9 cellular contexts compared by ENCODE assay signal in genomic region chr13:26759907-26760834, GRCh38. TPM values are rescaled to one million over a fixed set of nuclear protein-coding genes. Genes with fewer than 3 reads are reported as not detected.
DNase-seq lines count a peak whose midpoint lies in the region; ATAC-seq and TF ChIP-seq lines count a peak whose summit lies in the region.
"Had no signal": no experiment of that assay in that cellular context is flagged by ENCODE, and none has a peak within 500 bp of the region (broad histone marks: within the 10 kb centered on the region; RNA-seq: fewer than 3 reads in every experiment).

A gene with protein sequence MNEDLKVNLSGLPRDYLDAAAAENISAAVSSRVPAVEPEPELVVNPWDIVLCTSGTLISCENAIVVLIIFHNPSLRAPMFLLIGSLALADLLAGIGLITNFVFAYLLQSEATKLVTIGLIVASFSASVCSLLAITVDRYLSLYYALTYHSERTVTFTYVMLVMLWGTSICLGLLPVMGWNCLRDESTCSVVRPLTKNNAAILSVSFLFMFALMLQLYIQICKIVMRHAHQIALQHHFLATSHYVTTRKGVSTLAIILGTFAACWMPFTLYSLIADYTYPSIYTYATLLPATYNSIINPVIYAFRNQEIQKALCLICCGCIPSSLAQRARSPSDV (minus strand): TSS chr13:26760786. CDS start chr13:26759827, 959 bp downstream.

- H2AFZ ChIP-seq in H9 (ENCODE audit: low read length): no peak within 1 kb of the TSS

- H3K4ac ChIP-seq in H9 (ENCODE audit: low read depth, low read length): no peak within 1 kb of the TSS

- peaks cover 6% of the 10 kb centered on the region for H3K23me2 ChIP-seq in H9 (ENCODE audit: insufficient read length, low read depth, low read length, poor library complexity, severe bottlenecking)

- no peak within 1 kb of the TSS for H3K14ac ChIP-seq in H9 (ENCODE audit: insufficient read depth, low read length)

- no peak within 1 kb of the TSS for H3K18ac ChIP-seq in H9 (ENCODE audit: insufficient read length, low read depth, low read length)

- DNase-seq in H9 (no peak), globus pallidus (ENCODE audit: low spot score) (peak; percentile 13), skeletal muscle cell (ENCODE audit: low read depth) (no peak), epidermal melanocyte (ENCODE audit: insufficient read length, low spot score) (no peak)
- no peak for DNase-seq in activated CD4-positive, alpha-beta T cell treated with anti-CD3 and anti-CD28 coated beads, Interleukin-2, amount 50 U/mL, for 1 hour

- no peak for TF ChIP-seq CTCF in H9 (conservative IDR thresholded peaks at IDR 0.05)

- H4K8ac ChIP-seq in H9 (replicated peaks; ENCODE audit: insufficient read length, low read depth, low read length): no peak within 1 kb of the TSS

- no peak within 1 kb of the TSS for H2BK120ac ChIP-seq in H9 (ENCODE audit: low read depth, low read length, poor library complexity, severe bottlenecking)

- no peaks in the 10 kb centered on the region for H3K4me1 ChIP-seq in H9 (ENCODE audit: insufficient read depth, low read length)

- H3K9me3 Mint-ChIP-seq in H9: no peaks in the 10 kb centered on the region; a peak in 1 of 5 replicates

- no peak within 1 kb of the TSS for H3K27ac ChIP-seq in H9 (ENCODE audit: insufficient read length, low read depth, low read length)

- H2BK5ac ChIP-seq in H9 (ENCODE audit: insufficient read length, low read length): no peak within 1 kb of the TSS

- no peaks in the 10 kb centered on the region; a peak in 1 of 7 replicates for H3K36me3 Mint-ChIP-seq in H9 (ENCODE audit: insufficient read depth in 1 of 3, low read depth in 3 of 3)

- H3K79me1 ChIP-seq in H9 (ENCODE audit: insufficient read depth, low read depth, low read length, poor library complexity, severe bottlenecking): no peaks in the 10 kb centered on the region

- H4K20me1 ChIP-seq in H9 (ENCODE audit: control insufficient read depth, insufficient read depth, insufficient read length): no peaks in the 10 kb centered on the region

- peaks cover 32% of the 10 kb centered on the region for H3K27me3 ChIP-seq in H9 (ENCODE audit: insufficient read depth, low read length)

- H3K9ac ChIP-seq in H9 (ENCODE audit: extremely low read depth, insufficient read length, low read length): no peak within 1 kb of the TSS

- peak within 1 kb of the TSS; percentile 88 for H3K4me2 ChIP-seq in H9 (ENCODE audit: insufficient read depth, insufficient read length, low read length)

- peak; percentile 65 for ATAC-seq in SK-N-SH treated with all-trans-retinoic acid at 6 μM for 48 hours
- no peak for ATAC-seq in GM18511 (IDR thresholded peaks at IDR 0.05; ENCODE audit: unreplicated experiment)

- peaks cover 88% of the 10 kb centered on the region for H3K27me3 Mint-ChIP-seq in H9 (ENCODE audit: low read depth)

- no peak within 1 kb of the TSS for H2AK5ac ChIP-seq in H9 (ENCODE audit: insufficient read length, low read length)

- H4K5ac ChIP-seq in H9 (ENCODE audit: insufficient read length, low read depth, low read length): no peak within 1 kb of the TSS

- no CpG with 5 or more reads among the region's 87 CpGs for WGBS in H9 (ENCODE audit: extremely low coverage, insufficient read length, low lambda C conversion rate)

- no peak within 1 kb of the TSS for H4K91ac ChIP-seq in H9 (ENCODE audit: insufficient read length, low read depth, low read length)

- H3K9me3 ChIP-seq in H9 (ENCODE audit: control insufficient read depth, low read depth, low read length): no peaks in the 10 kb centered on the region

- H3K4me3 Mint-ChIP-seq in H9: peak within 1 kb of the TSS; percentile 69 to 86

- no peak within 1 kb of the TSS for H3T11ph ChIP-seq in H9 (ENCODE audit: low read length)

- H3K79me2 ChIP-seq in H9 (ENCODE audit: insufficient read depth, low read length): no peaks in the 10 kb centered on the region

- no peak within 1 kb of the TSS for H3K27ac Mint-ChIP-seq in H9

- H3K4me1 Mint-ChIP-seq in H9: peaks cover 15 to 20% of the 10 kb centered on the region in 2 experiments

- no peak within 1 kb of the TSS for H2BK12ac ChIP-seq in H9 (ENCODE audit: insufficient read length, low read depth, low read length)

- H3K4me3 ChIP-seq in skeletal muscle cell (ENCODE audit: low read depth, low read length): peak within 1 kb of the TSS; percentile 18

- H2BK20ac ChIP-seq in H9 (ENCODE audit: low read depth, low read length, poor library complexity, severe bottlenecking): no peak within 1 kb of the TSS

- H2BK15ac ChIP-seq in H9 (ENCODE audit: low read depth, low read length): no peak within 1 kb of the TSS

- no peak within 1 kb of the TSS for H3K56ac ChIP-seq in H9 (ENCODE audit: insufficient read length, low read depth, low read length)

- no peak within 1 kb of the TSS for H3K23ac ChIP-seq in H9 (ENCODE audit: insufficient read length, low read depth, low read length)

TF ChIP-seq in SK-N-SH treated with all-trans-retinoic acid at 6 μM for 48 hours, 23 proteins besides CTCF, POLR2A, EP300 and RAD21:
- no peak for TF ChIP-seq BACH2 (CRISPR knock-in tag; IDR thresholded peaks at IDR 0.05; ENCODE audit: borderline replicate concordance)
- no peak for TF ChIP-seq ZNF70 (CRISPR knock-in tag; IDR thresholded peaks at IDR 0.05)
TF ChIP-seq in SK-N-SH treated with all-trans-retinoic acid at 6 μM for 48 hours: peak in this region for 0.

RNA-seq across cellular contexts. Expression of the gene that starts here (rescaled TPM):
- not detected in 2 replicates for total RNA-seq in H9 (2021)
- total RNA-seq: mononuclear cell; T-helper 1 cell treated with Interleukin-12 subunit alpha and Interleukin-12 subunit beta and Interleukin-4 antibody, amounts not matched to agents 30 ng/mL and 1 ng/mL, for 36 hours had no signal
